In the genomic region with DNA sequence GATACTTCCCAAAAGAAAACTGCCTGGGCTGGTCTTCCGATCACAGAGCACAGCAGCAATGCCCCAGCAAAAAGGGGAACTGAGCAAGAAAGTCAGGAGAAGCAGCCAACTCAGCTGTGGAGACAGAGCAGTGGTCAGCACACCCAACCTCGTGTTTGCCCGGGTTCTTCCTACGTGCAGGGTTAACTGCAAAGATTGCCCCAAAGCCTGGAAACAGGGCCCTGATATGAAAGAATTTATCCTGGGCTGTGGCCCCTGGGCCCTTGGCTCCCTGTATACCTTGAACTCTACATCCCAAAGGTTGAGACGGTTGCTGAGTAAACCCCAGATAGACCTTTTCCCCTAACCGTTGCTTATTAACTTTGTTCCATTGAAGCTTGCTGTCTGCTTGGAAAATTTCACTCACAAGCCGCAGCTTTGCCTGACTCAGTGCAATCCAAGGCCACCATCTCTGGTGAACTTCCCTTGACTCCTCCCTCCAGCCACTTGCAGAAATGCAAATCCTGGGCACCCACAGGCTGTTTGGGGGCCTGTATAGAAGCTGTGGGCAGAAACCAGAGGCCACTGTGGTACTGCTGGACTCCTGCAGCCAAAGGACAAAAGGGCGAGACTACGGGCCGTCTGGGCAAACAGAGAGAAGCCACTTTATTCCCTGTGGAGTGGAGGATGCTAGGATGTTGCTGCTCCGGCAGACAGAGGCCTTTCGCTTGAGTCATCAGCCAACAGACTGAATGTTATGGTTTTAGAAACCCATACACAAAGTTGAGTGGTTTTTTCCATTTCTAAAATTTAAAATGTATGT, we compare ENCODE assay signal across 1 cellular context.
A peak's percentile ranks its signal among the peaks of the same experiment; 100 is the strongest.
TF ChIP-seq lines count a peak whose summit lies in the region.

No MANE protein-coding gene starts in this region.

TF ChIP-seq in HepG2, 621 proteins besides CTCF, POLR2A, EP300 and RAD21 (continued from another document and continues in another):
- TF ChIP-seq PAXIP1 (CRISPR knock-in tag; conservative IDR thresholded peaks at IDR 0.05): peak; percentile 90
- TF ChIP-seq TAF15 (IDR thresholded peaks at IDR 0.05; ENCODE audit: low read depth, low read length, poor library complexity, severe bottlenecking): no peak
- TF ChIP-seq TBX2 (CRISPR knock-in tag; IDR thresholded peaks at IDR 0.05; ENCODE audit: borderline replicate concordance): 0 out of 2 replicates have a peak, but pooled peaks have one; percentile 32
- no peak for TF ChIP-seq ZNF121 (CRISPR knock-in tag; IDR thresholded peaks at IDR 0.05)
- TF ChIP-seq HNF4G (IDR thresholded peaks at IDR 0.05; ENCODE audit: borderline replicate concordance, low read depth, low read length): no peak; the same call in 1 of the 2 replicates
- TF ChIP-seq HNF4G (CRISPR knock-in tag; IDR thresholded peaks at IDR 0.05; ENCODE audit: borderline replicate concordance, low read depth): peak; percentile 58; the same call in 1 of the 2 replicates
- TF ChIP-seq ZNF607 (CRISPR knock-in tag; IDR thresholded peaks at IDR 0.05; ENCODE audit: borderline replicate concordance): no peak
- TF ChIP-seq MTA1 (CRISPR knock-in tag; IDR thresholded peaks at IDR 0.05; ENCODE audit: borderline replicate concordance): peak; percentile 49; the same call in 1 of the 2 replicates
- TF ChIP-seq ZGPAT (CRISPR knock-in tag; IDR thresholded peaks at IDR 0.05): 0 out of 2 replicates have a peak, but pooled peaks have one; percentile 44
- TF ChIP-seq ZNF329 (CRISPR knock-in tag; IDR thresholded peaks at IDR 0.05; ENCODE audit: low read depth): no peak
- TF ChIP-seq FOXP1 (IDR thresholded peaks at IDR 0.05): no peak
- TF ChIP-seq FOXP1 (CRISPR knock-in tag; IDR thresholded peaks at IDR 0.05): 0 out of 2 replicates have a peak, but pooled peaks have one; percentile 29
- TF ChIP-seq KLF12 (CRISPR knock-in tag; IDR thresholded peaks at IDR 0.05; ENCODE audit: borderline replicate concordance): no peak
- peak; percentile 38 for TF ChIP-seq ZFY (CRISPR knock-in tag; IDR thresholded peaks at IDR 0.05)
- peak; percentile 19; the same call in 1 of the 2 replicates for TF ChIP-seq ZNF441 (CRISPR knock-in tag; IDR thresholded peaks at IDR 0.05; ENCODE audit: borderline replicate concordance)
- TF ChIP-seq, protein P1, sequence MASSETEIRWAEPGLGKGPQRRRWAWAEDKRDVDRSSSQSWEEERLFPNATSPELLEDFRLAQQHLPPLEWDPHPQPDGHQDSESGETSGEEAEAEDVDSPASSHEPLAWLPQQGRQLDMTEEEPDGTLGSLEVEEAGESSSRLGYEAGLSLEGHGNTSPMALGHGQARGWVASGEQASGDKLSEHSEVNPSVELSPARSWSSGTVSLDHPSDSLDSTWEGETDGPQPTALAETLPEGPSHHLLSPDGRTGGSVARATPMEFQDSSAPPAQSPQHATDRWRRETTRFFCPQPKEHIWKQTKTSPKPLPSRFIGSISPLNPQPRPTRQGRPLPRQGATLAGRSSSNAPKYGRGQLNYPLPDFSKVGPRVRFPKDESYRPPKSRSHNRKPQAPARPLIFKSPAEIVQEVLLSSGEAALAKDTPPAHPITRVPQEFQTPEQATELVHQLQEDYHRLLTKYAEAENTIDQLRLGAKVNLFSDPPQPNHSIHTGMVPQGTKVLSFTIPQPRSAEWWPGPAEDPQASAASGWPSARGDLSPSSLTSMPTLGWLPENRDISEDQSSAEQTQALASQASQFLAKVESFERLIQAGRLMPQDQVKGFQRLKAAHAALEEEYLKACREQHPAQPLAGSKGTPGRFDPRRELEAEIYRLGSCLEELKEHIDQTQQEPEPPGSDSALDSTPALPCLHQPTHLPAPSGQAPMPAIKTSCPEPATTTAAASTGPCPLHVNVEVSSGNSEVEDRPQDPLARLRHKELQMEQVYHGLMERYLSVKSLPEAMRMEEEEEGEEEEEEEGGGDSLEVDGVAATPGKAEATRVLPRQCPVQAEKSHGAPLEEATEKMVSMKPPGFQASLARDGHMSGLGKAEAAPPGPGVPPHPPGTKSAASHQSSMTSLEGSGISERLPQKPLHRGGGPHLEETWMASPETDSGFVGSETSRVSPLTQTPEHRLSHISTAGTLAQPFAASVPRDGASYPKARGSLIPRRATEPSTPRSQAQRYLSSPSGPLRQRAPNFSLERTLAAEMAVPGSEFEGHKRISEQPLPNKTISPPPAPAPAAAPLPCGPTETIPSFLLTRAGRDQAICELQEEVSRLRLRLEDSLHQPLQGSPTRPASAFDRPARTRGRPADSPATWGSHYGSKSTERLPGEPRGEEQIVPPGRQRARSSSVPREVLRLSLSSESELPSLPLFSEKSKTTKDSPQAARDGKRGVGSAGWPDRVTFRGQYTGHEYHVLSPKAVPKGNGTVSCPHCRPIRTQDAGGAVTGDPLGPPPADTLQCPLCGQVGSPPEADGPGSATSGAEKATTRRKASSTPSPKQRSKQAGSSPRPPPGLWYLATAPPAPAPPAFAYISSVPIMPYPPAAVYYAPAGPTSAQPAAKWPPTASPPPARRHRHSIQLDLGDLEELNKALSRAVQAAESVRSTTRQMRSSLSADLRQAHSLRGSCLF (CRISPR knock-in tag; IDR thresholded peaks at IDR 0.05; ENCODE audit: borderline replicate concordance): no peak
- no peak for TF ChIP-seq HOMEZ (CRISPR knock-in tag; IDR thresholded peaks at IDR 0.05; ENCODE audit: low read depth)
- no peak for TF ChIP-seq NFRKB (IDR thresholded peaks at IDR 0.05)
- TF ChIP-seq ZNF205 (CRISPR knock-in tag; IDR thresholded peaks at IDR 0.05): peak; percentile 59
- TF ChIP-seq MYC (CRISPR knock-in tag; IDR thresholded peaks at IDR 0.05; ENCODE audit: borderline replicate concordance): no peak; the same call in 1 of the 2 replicates
- no peak for TF ChIP-seq ZNF629 (CRISPR knock-in tag; conservative IDR thresholded peaks at IDR 0.05)
- peak; percentile 62; the same call in 1 of the 2 replicates for TF ChIP-seq ZNF891 (CRISPR knock-in tag; IDR thresholded peaks at IDR 0.05)
- no peak for TF ChIP-seq ZNF878 (CRISPR knock-in tag; IDR thresholded peaks at IDR 0.05)
- TF ChIP-seq ZNF609 (CRISPR knock-in tag; IDR thresholded peaks at IDR 0.05; ENCODE audit: borderline replicate concordance): 0 out of 2 replicates have a peak, but pooled peaks have one; percentile 32
- TF ChIP-seq, protein P2, sequence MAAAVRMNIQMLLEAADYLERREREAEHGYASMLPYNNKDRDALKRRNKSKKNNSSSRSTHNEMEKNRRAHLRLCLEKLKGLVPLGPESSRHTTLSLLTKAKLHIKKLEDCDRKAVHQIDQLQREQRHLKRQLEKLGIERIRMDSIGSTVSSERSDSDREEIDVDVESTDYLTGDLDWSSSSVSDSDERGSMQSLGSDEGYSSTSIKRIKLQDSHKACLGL (CRISPR knock-in tag; IDR thresholded peaks at IDR 0.05): no peak
- TF ChIP-seq SOX6 (IDR thresholded peaks at IDR 0.05): no peak
- peak; percentile 66; the same call in 1 of the 2 replicates for TF ChIP-seq SOX6 (CRISPR knock-in tag; IDR thresholded peaks at IDR 0.05)
- no peak for TF ChIP-seq ZSCAN21 (CRISPR knock-in tag; IDR thresholded peaks at IDR 0.05; ENCODE audit: borderline replicate concordance)
- TF ChIP-seq, protein P3, sequence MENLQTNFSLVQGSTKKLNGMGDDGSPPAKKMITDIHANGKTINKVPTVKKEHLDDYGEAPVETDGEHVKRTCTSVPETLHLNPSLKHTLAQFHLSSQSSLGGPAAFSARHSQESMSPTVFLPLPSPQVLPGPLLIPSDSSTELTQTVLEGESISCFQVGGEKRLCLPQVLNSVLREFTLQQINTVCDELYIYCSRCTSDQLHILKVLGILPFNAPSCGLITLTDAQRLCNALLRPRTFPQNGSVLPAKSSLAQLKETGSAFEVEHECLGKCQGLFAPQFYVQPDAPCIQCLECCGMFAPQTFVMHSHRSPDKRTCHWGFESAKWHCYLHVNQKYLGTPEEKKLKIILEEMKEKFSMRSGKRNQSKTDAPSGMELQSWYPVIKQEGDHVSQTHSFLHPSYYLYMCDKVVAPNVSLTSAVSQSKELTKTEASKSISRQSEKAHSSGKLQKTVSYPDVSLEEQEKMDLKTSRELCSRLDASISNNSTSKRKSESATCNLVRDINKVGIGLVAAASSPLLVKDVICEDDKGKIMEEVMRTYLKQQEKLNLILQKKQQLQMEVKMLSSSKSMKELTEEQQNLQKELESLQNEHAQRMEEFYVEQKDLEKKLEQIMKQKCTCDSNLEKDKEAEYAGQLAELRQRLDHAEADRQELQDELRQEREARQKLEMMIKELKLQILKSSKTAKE (CRISPR knock-in tag; IDR thresholded peaks at IDR 0.05; ENCODE audit: borderline replicate concordance): no peak
- TF ChIP-seq U2AF1 (optimal IDR thresholded peaks at IDR 0.05; ENCODE audit: low read depth, low read length): no peak
- TF ChIP-seq, protein P4, sequence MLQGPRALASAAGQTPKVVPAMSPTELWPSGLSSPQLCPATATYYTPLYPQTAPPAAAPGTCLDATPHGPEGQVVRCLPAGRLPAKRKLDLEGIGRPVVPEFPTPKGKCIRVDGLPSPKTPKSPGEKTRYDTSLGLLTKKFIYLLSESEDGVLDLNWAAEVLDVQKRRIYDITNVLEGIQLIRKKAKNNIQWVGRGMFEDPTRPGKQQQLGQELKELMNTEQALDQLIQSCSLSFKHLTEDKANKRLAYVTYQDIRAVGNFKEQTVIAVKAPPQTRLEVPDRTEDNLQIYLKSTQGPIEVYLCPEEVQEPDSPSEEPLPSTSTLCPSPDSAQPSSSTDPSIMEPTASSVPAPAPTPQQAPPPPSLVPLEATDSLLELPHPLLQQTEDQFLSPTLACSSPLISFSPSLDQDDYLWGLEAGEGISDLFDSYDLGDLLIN (CRISPR knock-in tag; IDR thresholded peaks at IDR 0.05; ENCODE audit: borderline replicate concordance): no peak
- TF ChIP-seq RCOR2 (CRISPR knock-in tag; IDR thresholded peaks at IDR 0.05): peak; percentile 76
- TF ChIP-seq THAP11 (CRISPR knock-in tag; IDR thresholded peaks at IDR 0.05): no peak
